12 cellular contexts compared by ENCODE assay signal in the genomic region with DNA sequence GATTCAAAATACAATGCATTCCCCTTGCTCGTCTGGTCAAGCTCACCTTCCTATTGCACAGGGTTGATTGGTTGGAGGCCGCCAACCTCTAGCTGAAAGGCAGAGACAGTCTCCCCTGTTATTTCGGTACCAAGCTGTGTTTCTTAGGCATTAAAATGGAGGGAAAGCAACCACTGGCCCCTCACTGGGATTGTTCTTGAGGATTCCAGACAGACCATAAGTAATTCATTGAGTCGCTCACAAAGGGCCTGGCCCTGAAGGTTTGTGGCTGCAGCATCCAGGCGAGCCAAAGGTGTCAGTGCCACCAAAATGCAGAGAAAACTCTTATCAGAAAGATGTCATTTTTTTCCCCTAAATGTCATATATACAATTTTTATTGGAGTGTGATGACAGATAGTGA.
"Had no signal": no experiment of that assay in that cellular context is flagged by ENCODE, and none has a peak within 500 bp of the region (broad histone marks: within the 10 kb centered on the region; RNA-seq: fewer than 3 reads in every experiment).

No MANE protein-coding gene starts in this region.

- DNase-seq: activated CD4-positive, alpha-beta T cell treated with anti-CD3 and anti-CD28 coated beads for 48 hours; adrenal gland; left ventricle myocardium inferior; naive B cell; nucleus accumbens; small intestine; stimulated activated CD4-positive, alpha-beta T cell treated with anti-CD3 and anti-CD28 coated beads, Interleukin-4, amount 100 ng/mL, for 4 hours; stimulated activated naive CD8-positive, alpha-beta T cell treated with anti-CD3 and anti-CD28 coated beads, Interleukin-15, Interleukin-2, amounts not matched to agents 100 U/mL and 50 U/mL, for 24 hours; transverse colon had no signal

- H3K27me3 Mint-ChIP-seq: activated naive CD4-positive, alpha-beta T cell treated with anti-CD3 and anti-CD28 coated beads, Interleukin-2, amount 50 U/mL, for 24 hours; naive B cell had no signal

- H3K27ac Mint-ChIP-seq: activated naive CD4-positive, alpha-beta T cell treated with anti-CD3 and anti-CD28 coated beads, Interleukin-2, amount 50 U/mL, for 24 hours; progenitor cell of endocrine pancreas had no signal

- H3K4me3 Mint-ChIP-seq: naive B cell had no signal

- ATAC-seq: esophagus mucosa had no signal

- H3K36me3 Mint-ChIP-seq: activated naive CD4-positive, alpha-beta T cell treated with anti-CD3 and anti-CD28 coated beads, Interleukin-2, amount 50 U/mL, for 24 hours; naive B cell had no signal

- H3K9me3 Mint-ChIP-seq: activated naive CD4-positive, alpha-beta T cell treated with anti-CD3 and anti-CD28 coated beads, Interleukin-2, amount 50 U/mL, for 24 hours; naive B cell had no signal
